ENCODE assay signal across 3 cellular contexts in the genomic region with DNA sequence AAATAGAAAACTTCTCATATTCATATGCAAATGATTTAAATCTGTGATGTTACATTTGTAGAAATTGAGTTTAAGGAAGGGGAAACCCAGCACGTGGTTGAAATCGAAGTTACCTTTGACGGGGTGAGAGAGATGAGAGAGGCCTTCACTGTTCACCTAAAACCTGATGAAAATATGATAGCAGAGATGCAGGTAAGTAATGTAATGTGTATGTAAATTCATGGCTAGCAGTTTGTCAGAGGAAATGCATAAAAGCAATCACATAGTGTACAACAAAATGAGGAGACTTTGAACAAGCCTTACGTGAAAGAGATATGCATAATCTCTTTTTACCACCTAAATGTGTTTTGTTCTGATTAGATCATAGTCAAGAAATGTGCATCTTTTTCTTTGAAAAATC.
TF ChIP-seq lines count a peak whose summit lies in the region.

No MANE protein-coding gene starts in this region.

TF ChIP-seq in GM23338, 12 proteins besides CTCF, POLR2A, EP300 and RAD21 (continues in another document):
- TF ChIP-seq NANOG (IDR thresholded peaks at IDR 0.05; ENCODE audit: borderline replicate concordance), result no peak
- TF ChIP-seq EZH2phosphoT487 (IDR thresholded peaks at IDR 0.05; ENCODE audit: unreplicated experiment), result no peak
- no peak for TF ChIP-seq ZNF114 (CRISPR knock-in tag; IDR thresholded peaks at IDR 0.05)
- TF ChIP-seq, protein P1, sequence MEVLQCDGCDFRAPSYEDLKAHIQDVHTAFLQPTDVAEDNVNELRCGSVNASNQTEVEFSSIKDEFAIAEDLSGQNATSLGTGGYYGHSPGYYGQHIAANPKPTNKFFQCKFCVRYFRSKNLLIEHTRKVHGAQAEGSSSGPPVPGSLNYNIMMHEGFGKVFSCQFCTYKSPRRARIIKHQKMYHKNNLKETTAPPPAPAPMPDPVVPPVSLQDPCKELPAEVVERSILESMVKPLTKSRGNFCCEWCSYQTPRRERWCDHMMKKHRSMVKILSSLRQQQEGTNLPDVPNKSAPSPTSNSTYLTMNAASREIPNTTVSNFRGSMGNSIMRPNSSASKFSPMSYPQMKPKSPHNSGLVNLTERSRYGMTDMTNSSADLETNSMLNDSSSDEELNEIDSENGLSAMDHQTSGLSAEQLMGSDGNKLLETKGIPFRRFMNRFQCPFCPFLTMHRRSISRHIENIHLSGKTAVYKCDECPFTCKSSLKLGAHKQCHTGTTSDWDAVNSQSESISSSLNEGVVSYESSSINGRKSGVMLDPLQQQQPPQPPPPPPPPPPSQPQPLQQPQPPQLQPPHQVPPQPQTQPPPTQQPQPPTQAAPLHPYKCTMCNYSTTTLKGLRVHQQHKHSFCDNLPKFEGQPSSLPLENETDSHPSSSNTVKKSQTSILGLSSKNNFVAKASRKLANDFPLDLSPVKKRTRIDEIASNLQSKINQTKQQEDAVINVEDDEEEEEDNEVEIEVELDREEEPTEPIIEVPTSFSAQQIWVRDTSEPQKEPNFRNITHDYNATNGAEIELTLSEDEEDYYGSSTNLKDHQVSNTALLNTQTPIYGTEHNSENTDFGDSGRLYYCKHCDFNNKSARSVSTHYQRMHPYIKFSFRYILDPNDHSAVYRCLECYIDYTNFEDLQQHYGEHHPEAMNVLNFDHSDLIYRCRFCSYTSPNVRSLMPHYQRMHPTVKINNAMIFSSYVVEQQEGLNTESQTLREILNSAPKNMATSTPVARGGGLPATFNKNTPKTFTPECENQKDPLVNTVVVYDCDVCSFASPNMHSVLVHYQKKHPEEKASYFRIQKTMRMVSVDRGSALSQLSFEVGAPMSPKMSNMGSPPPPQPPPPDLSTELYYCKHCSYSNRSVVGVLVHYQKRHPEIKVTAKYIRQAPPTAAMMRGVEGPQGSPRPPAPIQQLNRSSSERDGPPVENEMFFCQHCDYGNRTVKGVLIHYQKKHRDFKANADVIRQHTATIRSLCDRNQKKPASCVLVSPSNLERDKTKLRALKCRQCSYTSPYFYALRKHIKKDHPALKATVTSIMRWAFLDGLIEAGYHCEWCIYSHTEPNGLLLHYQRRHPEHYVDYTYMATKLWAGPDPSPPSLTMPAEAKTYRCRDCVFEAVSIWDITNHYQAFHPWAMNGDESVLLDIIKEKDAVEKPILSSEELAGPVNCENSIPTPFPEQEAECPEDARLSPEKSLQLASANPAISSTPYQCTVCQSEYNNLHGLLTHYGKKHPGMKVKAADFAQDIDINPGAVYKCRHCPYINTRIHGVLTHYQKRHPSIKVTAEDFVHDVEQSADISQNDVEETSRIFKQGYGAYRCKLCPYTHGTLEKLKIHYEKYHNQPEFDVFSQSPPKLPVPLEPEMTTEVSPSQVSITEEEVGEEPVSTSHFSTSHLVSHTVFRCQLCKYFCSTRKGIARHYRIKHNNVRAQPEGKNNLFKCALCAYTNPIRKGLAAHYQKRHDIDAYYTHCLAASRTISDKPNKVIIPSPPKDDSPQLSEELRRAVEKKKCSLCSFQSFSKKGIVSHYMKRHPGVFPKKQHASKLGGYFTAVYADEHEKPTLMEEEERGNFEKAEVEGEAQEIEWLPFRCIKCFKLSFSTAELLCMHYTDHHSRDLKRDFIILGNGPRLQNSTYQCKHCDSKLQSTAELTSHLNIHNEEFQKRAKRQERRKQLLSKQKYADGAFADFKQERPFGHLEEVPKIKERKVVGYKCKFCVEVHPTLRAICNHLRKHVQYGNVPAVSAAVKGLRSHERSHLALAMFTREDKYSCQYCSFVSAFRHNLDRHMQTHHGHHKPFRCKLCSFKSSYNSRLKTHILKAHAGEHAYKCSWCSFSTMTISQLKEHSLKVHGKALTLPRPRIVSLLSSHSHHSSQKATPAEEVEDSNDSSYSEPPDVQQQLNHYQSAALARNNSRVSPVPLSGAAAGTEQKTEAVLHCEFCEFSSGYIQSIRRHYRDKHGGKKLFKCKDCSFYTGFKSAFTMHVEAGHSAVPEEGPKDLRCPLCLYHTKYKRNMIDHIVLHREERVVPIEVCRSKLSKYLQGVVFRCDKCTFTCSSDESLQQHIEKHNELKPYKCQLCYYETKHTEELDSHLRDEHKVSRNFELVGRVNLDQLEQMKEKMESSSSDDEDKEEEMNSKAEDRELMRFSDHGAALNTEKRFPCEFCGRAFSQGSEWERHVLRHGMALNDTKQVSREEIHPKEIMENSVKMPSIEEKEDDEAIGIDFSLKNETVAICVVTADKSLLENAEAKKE (CRISPR knock-in tag; IDR thresholded peaks at IDR 0.05), result no peak
- no peak for TF ChIP-seq JUNB (IDR thresholded peaks at IDR 0.05; ENCODE audit: unreplicated experiment)
- TF ChIP-seq EZH2 (IDR thresholded peaks at IDR 0.05; ENCODE audit: low read depth, unreplicated experiment), result no peak
- no peak for TF ChIP-seq CREB1 (CRISPR knock-in tag; IDR thresholded peaks at IDR 0.05; ENCODE audit: low read depth)
- TF ChIP-seq STAT1 (IDR thresholded peaks at IDR 0.05; ENCODE audit: unreplicated experiment), result no peak

TF ChIP-seq in WTC11, 78 proteins besides CTCF, POLR2A, EP300 and RAD21:
- TF ChIP-seq, protein P2, sequence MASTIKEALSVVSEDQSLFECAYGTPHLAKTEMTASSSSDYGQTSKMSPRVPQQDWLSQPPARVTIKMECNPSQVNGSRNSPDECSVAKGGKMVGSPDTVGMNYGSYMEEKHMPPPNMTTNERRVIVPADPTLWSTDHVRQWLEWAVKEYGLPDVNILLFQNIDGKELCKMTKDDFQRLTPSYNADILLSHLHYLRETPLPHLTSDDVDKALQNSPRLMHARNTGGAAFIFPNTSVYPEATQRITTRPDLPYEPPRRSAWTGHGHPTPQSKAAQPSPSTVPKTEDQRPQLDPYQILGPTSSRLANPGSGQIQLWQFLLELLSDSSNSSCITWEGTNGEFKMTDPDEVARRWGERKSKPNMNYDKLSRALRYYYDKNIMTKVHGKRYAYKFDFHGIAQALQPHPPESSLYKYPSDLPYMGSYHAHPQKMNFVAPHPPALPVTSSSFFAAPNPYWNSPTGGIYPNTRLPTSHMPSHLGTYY (CRISPR knock-in tag; IDR thresholded peaks at IDR 0.05), result no peak
- no peak for TF ChIP-seq ZNF121 (CRISPR knock-in tag; IDR thresholded peaks at IDR 0.05)
- no peak for TF ChIP-seq SMAD4 (CRISPR knock-in tag; IDR thresholded peaks at IDR 0.05)

TF ChIP-seq in GM12878, 131 proteins besides CTCF, POLR2A, EP300 and RAD21 (continued from another document):
- TF ChIP-seq PAX8 (IDR thresholded peaks at IDR 0.05), result no peak
- TF ChIP-seq, protein P3, sequence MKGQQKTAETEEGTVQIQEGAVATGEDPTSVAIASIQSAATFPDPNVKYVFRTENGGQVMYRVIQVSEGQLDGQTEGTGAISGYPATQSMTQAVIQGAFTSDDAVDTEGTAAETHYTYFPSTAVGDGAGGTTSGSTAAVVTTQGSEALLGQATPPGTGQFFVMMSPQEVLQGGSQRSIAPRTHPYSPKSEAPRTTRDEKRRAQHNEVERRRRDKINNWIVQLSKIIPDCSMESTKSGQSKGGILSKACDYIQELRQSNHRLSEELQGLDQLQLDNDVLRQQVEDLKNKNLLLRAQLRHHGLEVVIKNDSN (IDR thresholded peaks at IDR 0.05; ENCODE audit: borderline replicate concordance, extremely low read length, insufficient read depth, low read depth, low read length), result no peak
- no peak for TF ChIP-seq CBFB (IDR thresholded peaks at IDR 0.05; ENCODE audit: low read depth)
- TF ChIP-seq, protein P4, sequence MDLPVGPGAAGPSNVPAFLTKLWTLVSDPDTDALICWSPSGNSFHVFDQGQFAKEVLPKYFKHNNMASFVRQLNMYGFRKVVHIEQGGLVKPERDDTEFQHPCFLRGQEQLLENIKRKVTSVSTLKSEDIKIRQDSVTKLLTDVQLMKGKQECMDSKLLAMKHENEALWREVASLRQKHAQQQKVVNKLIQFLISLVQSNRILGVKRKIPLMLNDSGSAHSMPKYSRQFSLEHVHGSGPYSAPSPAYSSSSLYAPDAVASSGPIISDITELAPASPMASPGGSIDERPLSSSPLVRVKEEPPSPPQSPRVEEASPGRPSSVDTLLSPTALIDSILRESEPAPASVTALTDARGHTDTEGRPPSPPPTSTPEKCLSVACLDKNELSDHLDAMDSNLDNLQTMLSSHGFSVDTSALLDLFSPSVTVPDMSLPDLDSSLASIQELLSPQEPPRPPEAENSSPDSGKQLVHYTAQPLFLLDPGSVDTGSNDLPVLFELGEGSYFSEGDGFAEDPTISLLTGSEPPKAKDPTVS (IDR thresholded peaks at IDR 0.05; ENCODE audit: low read depth, low read length), result no peak
- TF ChIP-seq, protein P5, sequence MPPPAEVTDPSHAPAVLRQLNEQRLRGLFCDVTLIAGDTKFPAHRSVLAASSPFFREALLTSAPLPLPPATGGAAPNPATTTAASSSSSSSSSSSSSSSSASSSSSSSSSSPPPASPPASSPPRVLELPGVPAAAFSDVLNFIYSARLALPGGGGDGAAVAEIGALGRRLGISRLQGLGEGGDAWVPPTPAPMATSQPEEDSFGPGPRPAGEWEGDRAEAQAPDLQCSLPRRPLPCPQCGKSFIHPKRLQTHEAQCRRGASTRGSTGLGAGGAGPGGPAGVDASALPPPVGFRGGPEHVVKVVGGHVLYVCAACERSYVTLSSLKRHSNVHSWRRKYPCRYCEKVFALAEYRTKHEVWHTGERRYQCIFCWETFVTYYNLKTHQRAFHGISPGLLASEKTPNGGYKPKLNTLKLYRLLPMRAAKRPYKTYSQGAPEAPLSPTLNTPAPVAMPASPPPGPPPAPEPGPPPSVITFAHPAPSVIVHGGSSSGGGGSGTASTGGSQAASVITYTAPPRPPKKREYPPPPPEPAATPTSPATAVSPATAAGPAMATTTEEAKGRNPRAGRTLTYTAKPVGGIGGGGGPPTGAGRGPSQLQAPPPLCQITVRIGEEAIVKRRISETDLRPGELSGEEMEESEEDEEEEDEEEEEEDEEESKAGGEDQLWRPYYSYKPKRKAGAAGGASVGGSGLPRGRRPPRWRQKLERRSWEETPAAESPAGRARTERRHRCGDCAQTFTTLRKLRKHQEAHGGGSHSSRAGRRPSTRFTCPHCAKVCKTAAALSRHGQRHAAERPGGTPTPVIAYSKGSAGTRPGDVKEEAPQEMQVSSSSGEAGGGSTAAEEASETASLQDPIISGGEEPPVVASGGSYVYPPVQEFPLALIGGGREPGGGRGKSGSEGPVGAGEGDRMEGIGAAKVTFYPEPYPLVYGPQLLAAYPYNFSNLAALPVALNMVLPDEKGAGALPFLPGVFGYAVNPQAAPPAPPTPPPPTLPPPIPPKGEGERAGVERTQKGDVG (CRISPR knock-in tag; IDR thresholded peaks at IDR 0.05), result no peak
